Comparison of ENCODE assay signal across 8 cellular contexts in the genomic region with DNA sequence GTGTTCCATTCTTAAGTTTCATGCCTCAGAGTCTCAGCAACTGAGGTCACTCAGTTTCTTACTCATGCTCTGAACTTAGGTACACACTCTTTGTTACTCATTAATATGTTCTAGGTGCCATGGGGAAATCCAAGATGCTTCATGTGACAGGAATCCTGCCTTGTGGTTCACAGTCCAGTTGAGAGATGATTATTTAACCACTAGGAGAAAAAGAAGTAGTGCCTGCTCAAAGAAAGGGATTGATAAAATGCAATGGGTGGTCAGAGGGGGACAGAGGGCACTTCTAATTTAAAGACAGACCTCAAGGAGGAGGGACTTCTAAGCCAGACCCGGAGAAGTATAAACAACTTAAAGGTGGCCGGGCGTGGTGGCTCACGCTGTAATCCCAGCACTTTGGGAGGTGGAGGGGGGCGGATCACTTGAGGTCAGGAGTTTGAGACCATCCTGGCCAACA.
DNase-seq lines count a peak whose midpoint lies in the region; ATAC-seq and TF ChIP-seq lines count a peak whose summit lies in the region.

No MANE protein-coding gene starts in this region.

- H3K79me2 ChIP-seq in hepatocyte = no peaks in the 10 kb centered on the region

- peak overlapping the region; percentile 85 for H3K4ac ChIP-seq in IMR-90 (ENCODE audit: low read depth, low read length)

- peaks cover 15% of the 10 kb centered on the region; the same call in 1 of the 2 replicates for H3K4me1 ChIP-seq in IMR-90 (ENCODE audit: control insufficient read depth, insufficient read depth, low read length)
- peaks cover 11% of the 10 kb centered on the region for H3K4me1 ChIP-seq in hepatocyte (ENCODE audit: insufficient read depth)
- H3K4me1 ChIP-seq in aorta (ENCODE audit: control insufficient read depth in 1 of 2, insufficient read depth in 2 of 2, low read length in 2 of 2) = no peaks in the 10 kb centered on the region

- peak; percentile 22; the same call in 1 of the 2 replicates for TF ChIP-seq CTCF in IMR-90 (conservative IDR thresholded peaks at IDR 0.05; ENCODE audit: low read depth, low read length)
- TF ChIP-seq CTCF in hepatocyte (IDR thresholded peaks at IDR 0.05; ENCODE audit: poor library complexity) = no peak

- peaks cover 14% of the 10 kb centered on the region for H3K9me1 ChIP-seq in IMR-90 (ENCODE audit: insufficient read depth, low read length)

- no peaks in the 10 kb centered on the region for H3K9me2 ChIP-seq in hepatocyte (replicated peaks; ENCODE audit: insufficient read depth)

- DNase-seq in ELR (ENCODE audit: low read depth) = peak; percentile 99
- peak; percentile 99 for DNase-seq in IMR-90
- DNase-seq in hepatocyte (ENCODE audit: low spot score) = peak; percentile 74
- DNase-seq in NCI-H510A treated with DMSO at 0.1 percent for 48 hours (lab: John Stamatoyannopoulos, UW) = no peak
- DNase-seq in aorta = no peak
- no peak for DNase-seq in activated CD4-positive, alpha-beta T cell treated with anti-CD3 and anti-CD28 coated beads for 48 hours
- DNase-seq in putamen (ENCODE audit: low spot score) = no peak

- CTCF ChIA-PET in IMR-90 (lab: Yijun Ruan, JAX) = no interaction called here

- H4K8ac ChIP-seq in IMR-90 (ENCODE audit: low read depth in 2 of 2, low read length in 2 of 2) = peak overlapping the region in 1 of 2 experiments; percentile 77; a peak in 2 of 4 replicates

- in situ Hi-C loops in IMR-90 (cut with MboI; ENCODE audit: low sequenced_read_pairs) = no loop called here

- H3K14ac ChIP-seq in IMR-90 (replicated peaks; ENCODE audit: low read depth, low read length) = peak overlapping the region; percentile 68

- H2AK5ac ChIP-seq in IMR-90 (ENCODE audit: low read depth, low read length) = peak overlapping the region; percentile 99

- POLR2A ChIA-PET in IMR-90 (lab: Charles Lee; ENCODE audit: unreplicated experiment) = interaction anchor here (0.7 kb wide), 1 partner anchor 220 kb away, joined by 9 read pairs; no protein-coding TSS in a partner anchor

- peak overlapping the region; percentile 97 for H2BK5ac ChIP-seq in IMR-90 (ENCODE audit: low read depth, low read length, poor library complexity, severe bottlenecking)

- H3K4me3 ChIP-seq in IMR-90 (ENCODE audit: insufficient read depth, low read depth, low read length) = no peak overlapping the region
- H3K4me3 ChIP-seq in hepatocyte = no peak overlapping the region
- H3K4me3 ChIP-seq in aorta (ENCODE audit: low read length in 2 of 2) = no peak overlapping the region

- H3K79me1 ChIP-seq in IMR-90 (ENCODE audit: low read depth in 1 of 2, low read length in 2 of 2) = peaks cover 0 to 8% of the 10 kb centered on the region in 2 experiments; a peak in 2 of 4 replicates

- no peak for TF ChIP-seq POLR2A in IMR-90 (IDR thresholded peaks at IDR 0.05; ENCODE audit: low read depth, low read length)

- H2AFZ ChIP-seq in IMR-90 (replicated peaks; ENCODE audit: low read length, poor library complexity) (peak overlapping the region; percentile 54), hepatocyte (no peak overlapping the region)

- no peaks in the 10 kb centered on the region for H3K9me3 ChIP-seq in IMR-90 (ENCODE audit: control insufficient read depth, insufficient read depth, low read length)
- no peaks in the 10 kb centered on the region for H3K9me3 ChIP-seq in hepatocyte (ENCODE audit: low read depth)
- H3K9me3 ChIP-seq in aorta (ENCODE audit: control insufficient read depth, low read length) = no peaks in the 10 kb centered on the region

- peak overlapping the region; percentile 94; the same call in 1 of the 2 replicates for H2BK20ac ChIP-seq in IMR-90 (ENCODE audit: low read depth, low read length)

- H4K20me1 ChIP-seq in IMR-90 (ENCODE audit: insufficient read depth, low read length) (no peaks in the 10 kb centered on the region), hepatocyte (ENCODE audit: insufficient read depth, poor library complexity, severe bottlenecking) (no peaks in the 10 kb centered on the region)

- no peak overlapping the region for H3K23ac ChIP-seq in IMR-90 (ENCODE audit: low read depth, low read length)

- ATAC-seq in GM21529 (IDR thresholded peaks at IDR 0.05; ENCODE audit: unreplicated experiment) = peak; percentile 82
- ATAC-seq in IMR-90 (ENCODE audit: low read depth) = peak; percentile 82
- ATAC-seq in aorta (ENCODE audit: low FRiP score) = no peak

- BruUV-seq in IMR-90 (replicated peaks; lab: Mats Ljungman, UMichigan) = no TSS peak

- H3K9ac ChIP-seq in IMR-90 (ENCODE audit: low read depth, low read length) = no peak overlapping the region

- H3K4me2 ChIP-seq in IMR-90 (ENCODE audit: low read depth, low read length) (no peak overlapping the region), hepatocyte (no peak overlapping the region)

- dilution Hi-C loops in IMR-90 (cut with HindIII; ENCODE audit: low sequenced_read_pairs, unreplicated experiment) = no loop called here

- no CpG with 5 or more reads among the region's 5 CpGs for WGBS in IMR-90 (ENCODE audit: extremely low coverage in 2 of 2, insufficient read length in 1 of 2), 2 experiments
- 79% methylated on average over 5 of the region's 5 CpGs for WGBS in hepatocyte (ENCODE audit: low lambda C conversion rate, missing lambda C conversion rate)
- 86 to 97% methylated on average over 5 of the region's 5 CpGs for WGBS in aorta, 2 donors

- peak overlapping the region; percentile 48; the same call in 1 of the 2 replicates for H3K27ac ChIP-seq in IMR-90 (ENCODE audit: insufficient read depth, low read length)
- peak overlapping the region; percentile 90 for H3K27ac ChIP-seq in hepatocyte
- H3K27ac ChIP-seq in aorta (ENCODE audit: low read depth in 1 of 2, low read length in 2 of 2) = no peak overlapping the region

- H2BK15ac ChIP-seq in IMR-90 (ENCODE audit: low read depth, low read length) = no peak overlapping the region; the same call in 2 of the 3 replicates

- intact Hi-C loops in IMR-90 (cut with micrococcal nuclease) = loop anchor here (1.0 kb wide), 1 partner anchor 109 kb away; no protein-coding TSS in a partner anchor
- intact Hi-C loops in aorta (cut with DNase I) = no loop called here

- peak overlapping the region; percentile 76; the same call in 1 of the 2 replicates for H4K91ac ChIP-seq in IMR-90 (ENCODE audit: insufficient read depth, low read depth, low read length)

- TF ChIP-seq RAD21 in IMR-90 (IDR thresholded peaks at IDR 0.05; ENCODE audit: low read length) = peak; percentile 20; the same call in 1 of the 2 replicates

- H3K27me3 ChIP-seq in IMR-90 (ENCODE audit: control insufficient read depth, insufficient read depth, low read length) = no peaks in the 10 kb centered on the region
- no peaks in the 10 kb centered on the region for H3K27me3 ChIP-seq in hepatocyte
- H3K27me3 ChIP-seq in aorta (ENCODE audit: control insufficient read depth in 1 of 2, insufficient read depth in 2 of 2, low read length in 1 of 2) = no peaks in the 10 kb centered on the region

- no peak overlapping the region for H2AK9ac ChIP-seq in IMR-90 (replicated peaks; ENCODE audit: low read depth, low read length, poor library complexity)

- peak overlapping the region; percentile 62; the same call in 1 of the 2 replicates for H3K18ac ChIP-seq in IMR-90 (ENCODE audit: low read depth, low read length)

- H4K5ac ChIP-seq in IMR-90 (ENCODE audit: low read depth, low read length) = peak overlapping the region; percentile 43; the same call in 1 of the 2 replicates

- H3K36me3 ChIP-seq in IMR-90 (ENCODE audit: control insufficient read depth, insufficient read depth, low read length) = no peaks in the 10 kb centered on the region
- H3K36me3 ChIP-seq in hepatocyte (replicated peaks; ENCODE audit: insufficient read depth, low read depth) = no peaks in the 10 kb centered on the region
- no peaks in the 10 kb centered on the region for H3K36me3 ChIP-seq in aorta (ENCODE audit: control insufficient read depth in 1 of 2, insufficient read depth in 2 of 2, low read length in 1 of 2)

- H3K56ac ChIP-seq in IMR-90 (ENCODE audit: extremely low read depth, insufficient read depth, low read length) = no peak overlapping the region

- peak overlapping the region; percentile 88 for H2BK120ac ChIP-seq in IMR-90 (ENCODE audit: low read depth, low read length)

TF ChIP-seq in IMR-90, 13 proteins besides CTCF, POLR2A, EP300 and RAD21:
- TF ChIP-seq, protein P1, sequence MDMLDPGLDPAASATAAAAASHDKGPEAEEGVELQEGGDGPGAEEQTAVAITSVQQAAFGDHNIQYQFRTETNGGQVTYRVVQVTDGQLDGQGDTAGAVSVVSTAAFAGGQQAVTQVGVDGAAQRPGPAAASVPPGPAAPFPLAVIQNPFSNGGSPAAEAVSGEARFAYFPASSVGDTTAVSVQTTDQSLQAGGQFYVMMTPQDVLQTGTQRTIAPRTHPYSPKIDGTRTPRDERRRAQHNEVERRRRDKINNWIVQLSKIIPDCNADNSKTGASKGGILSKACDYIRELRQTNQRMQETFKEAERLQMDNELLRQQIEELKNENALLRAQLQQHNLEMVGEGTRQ (IDR thresholded peaks at IDR 0.05; ENCODE audit: low read depth, low read length) = peak; percentile 54
- TF ChIP-seq FOS (IDR thresholded peaks at IDR 0.05; ENCODE audit: low read depth, low read length) (peak; percentile 93), MXI1 (IDR thresholded peaks at IDR 0.05; ENCODE audit: borderline replicate concordance, low read depth, low read length) (no peak), BHLHE40 (IDR thresholded peaks at IDR 0.05; ENCODE audit: low read depth, low read length) (peak; percentile 65; the same call in 1 of the 2 replicates), MAFK (IDR thresholded peaks at IDR 0.05; ENCODE audit: low read depth, low read length) (no peak), CEBPB (IDR thresholded peaks at IDR 0.05; ENCODE audit: low read depth, low read length) (peak; percentile 89), MAZ (IDR thresholded peaks at IDR 0.05; ENCODE audit: borderline replicate concordance, low read depth, low read length) (no peak), NFE2L2 (IDR thresholded peaks at IDR 0.05; ENCODE audit: low read depth, low read length) (no peak; the same call in 1 of the 2 replicates), CHD1 (IDR thresholded peaks at IDR 0.05; ENCODE audit: low read depth, low read length) (no peak), RFX5 (IDR thresholded peaks at IDR 0.05; ENCODE audit: low read depth, low read length) (no peak)
- TF ChIP-seq, protein P2, sequence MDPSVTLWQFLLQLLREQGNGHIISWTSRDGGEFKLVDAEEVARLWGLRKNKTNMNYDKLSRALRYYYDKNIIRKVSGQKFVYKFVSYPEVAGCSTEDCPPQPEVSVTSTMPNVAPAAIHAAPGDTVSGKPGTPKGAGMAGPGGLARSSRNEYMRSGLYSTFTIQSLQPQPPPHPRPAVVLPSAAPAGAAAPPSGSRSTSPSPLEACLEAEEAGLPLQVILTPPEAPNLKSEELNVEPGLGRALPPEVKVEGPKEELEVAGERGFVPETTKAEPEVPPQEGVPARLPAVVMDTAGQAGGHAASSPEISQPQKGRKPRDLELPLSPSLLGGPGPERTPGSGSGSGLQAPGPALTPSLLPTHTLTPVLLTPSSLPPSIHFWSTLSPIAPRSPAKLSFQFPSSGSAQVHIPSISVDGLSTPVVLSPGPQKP (IDR thresholded peaks at IDR 0.05; ENCODE audit: borderline replicate concordance, low read depth, low read length) = no peak
TF ChIP-seq in IMR-90: peak in this region for 4.

Comparison
In these comparisons a context has a peak if more than half of its experiments do, and no peak if none do; other contexts are left out.
1. DNase-seq: peak in ELR (single experiment), IMR-90 (single experiment) and hepatocyte (single experiment); none in NCI-H510A treated with DMSO at 0.1 percent for 48 hours (single experiment), aorta (0 of 2), activated CD4-positive, alpha-beta T cell treated with anti-CD3 and anti-CD28 coated beads for 48 hours (single experiment) and putamen (single experiment).
2. H3K27ac ChIP-seq: peak in IMR-90 (single experiment) and hepatocyte (single experiment); none in aorta (0 of 2).